ENCODE assay signal across 9 cellular contexts in the genomic region with DNA sequence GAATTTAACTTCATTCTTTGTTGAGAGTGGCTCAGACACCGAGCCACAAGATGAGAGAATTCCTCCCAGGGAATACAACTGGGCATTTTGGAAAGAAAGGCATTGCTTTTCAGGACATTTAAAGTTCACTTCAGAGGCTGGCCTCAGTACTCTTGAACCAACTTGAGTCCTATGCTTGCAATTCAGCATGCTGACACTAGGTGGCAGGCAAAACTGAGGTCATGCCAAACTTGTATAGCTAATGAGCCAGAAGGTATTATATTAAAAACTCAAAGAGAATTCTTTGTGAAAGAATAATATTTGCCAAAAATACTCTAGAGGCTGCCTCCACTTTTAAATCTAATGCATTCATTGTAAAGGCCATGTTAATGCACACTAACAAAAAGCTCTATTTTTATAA.
A peak's percentile ranks its signal among the peaks of the same experiment; 100 is the strongest.
DNase-seq lines count a peak whose midpoint lies in the region; ATAC-seq, FAIRE-seq and TF ChIP-seq lines count a peak whose summit lies in the region.
"Had no signal": no experiment of that assay in that cellular context is flagged by ENCODE, and none has a peak within 500 bp of the region (broad histone marks: within the 10 kb centered on the region; RNA-seq: fewer than 3 reads in every experiment).

No MANE protein-coding gene starts in this region.

- ATAC-seq in GM21447 (IDR thresholded peaks at IDR 0.05; ENCODE audit: unreplicated experiment) = peak; percentile 51
- no peak for ATAC-seq in GM18907 (IDR thresholded peaks at IDR 0.05; ENCODE audit: unreplicated experiment)
- ATAC-seq in GM18909 (IDR thresholded peaks at IDR 0.05; ENCODE audit: poor library complexity, unreplicated experiment) = no peak

- no peaks in the 10 kb centered on the region for H3K36me3 ChIP-seq in WERI-Rb-1
- no peaks in the 10 kb centered on the region for H3K36me3 ChIP-seq in keratinocyte (ENCODE audit: control insufficient read depth in 2 of 2, extremely low read depth in 1 of 2, insufficient read depth in 2 of 2, low read length in 2 of 2)
- no peaks in the 10 kb centered on the region for H3K36me3 ChIP-seq in mesenchymal stem cell (ENCODE audit: control insufficient read depth in 1 of 2, insufficient read depth in 2 of 2, low read depth in 1 of 2, low read length in 2 of 2)

- no peak overlapping the region for H2AK5ac ChIP-seq in mesenchymal stem cell (ENCODE audit: low read length, severe bottlenecking)

- peaks cover 9% of the 10 kb centered on the region for H3K9me3 ChIP-seq in WERI-Rb-1 (ENCODE audit: severe bottlenecking)
- H3K9me3 ChIP-seq in keratinocyte (ENCODE audit: control insufficient read depth, low read depth, low read length) = no peaks in the 10 kb centered on the region
- H3K9me3 ChIP-seq in mesenchymal stem cell (ENCODE audit: control insufficient read depth, low read length) = peaks cover 10% of the 10 kb centered on the region

- H2BK15ac ChIP-seq in mesenchymal stem cell (ENCODE audit: low read depth, poor library complexity, severe bottlenecking) = no peak overlapping the region

- H3K14ac ChIP-seq in mesenchymal stem cell (ENCODE audit: low read length in 2 of 2) = no peak overlapping the region

- H3K27ac ChIP-seq in WERI-Rb-1 = no peak overlapping the region
- no peak overlapping the region for H3K27ac ChIP-seq in keratinocyte (ENCODE audit: control insufficient read depth, insufficient read depth, low read length)
- no peak overlapping the region for H3K27ac ChIP-seq in mesenchymal stem cell (ENCODE audit: low read length, poor library complexity, severe bottlenecking)

- no peak overlapping the region for H2BK12ac ChIP-seq in mesenchymal stem cell (ENCODE audit: low read length in 2 of 2)

- DNase-seq in AML-193 (lab: John Stamatoyannopoulos, UW) (peak; percentile 27 to 28), WERI-Rb-1 (peak; percentile 19), keratinocyte (ENCODE audit: low read depth, low spot score) (no peak), mesenchymal stem cell (no peak), cerebellar cortex (ENCODE audit: low spot score) (no peak)

- dilution Hi-C loops in keratinocyte (cut with MboI; ENCODE audit: extremely low pct_ligation_motif_present, low sequenced_read_pairs) = no loop called here

- 55% methylated on average over 1 of the region's 1 CpG for WGBS in mesenchymal stem cell

- no peak overlapping the region for H3K4ac ChIP-seq in mesenchymal stem cell (ENCODE audit: low read depth in 1 of 2, low read length in 2 of 2)

- no peaks in the 10 kb centered on the region for H3K9me1 ChIP-seq in keratinocyte (ENCODE audit: control insufficient read depth, extremely low read depth, insufficient read depth, low read length)

- no peak overlapping the region for H2AFZ ChIP-seq in keratinocyte (ENCODE audit: control insufficient read depth, low read length)
- no peak overlapping the region for H2AFZ ChIP-seq in mesenchymal stem cell (ENCODE audit: low read depth, low read length)

- no peaks in the 10 kb centered on the region for H4K20me1 ChIP-seq in keratinocyte (ENCODE audit: control insufficient read depth, extremely low read depth, insufficient read depth, low read length)

- H4K8ac ChIP-seq in mesenchymal stem cell (ENCODE audit: low read length) = no peak overlapping the region

- no peak overlapping the region for H2BK120ac ChIP-seq in mesenchymal stem cell (ENCODE audit: low read depth, low read length)

- H3K4me1 ChIP-seq in keratinocyte (ENCODE audit: control insufficient read depth, extremely low read depth, insufficient read depth, low read length) (no peaks in the 10 kb centered on the region), mesenchymal stem cell (ENCODE audit: control insufficient read depth, insufficient read depth, low read depth, low read length) (no peaks in the 10 kb centered on the region)

- no peak overlapping the region for H3K4me3 ChIP-seq in WERI-Rb-1 (ENCODE audit: low read depth, low read length)
- no peak overlapping the region for H3K4me3 ChIP-seq in keratinocyte (ENCODE audit: control insufficient read depth in 2 of 3, extremely low read depth in 1 of 3, insufficient read depth in 2 of 3, low read depth in 1 of 3, low read length in 3 of 3)
- no peak overlapping the region for H3K4me3 ChIP-seq in mesenchymal stem cell (ENCODE audit: insufficient read depth in 1 of 2, low read depth in 1 of 2, low read length in 2 of 2)
- H3K4me3 ChIP-seq: lung had no signal

- no peaks in the 10 kb centered on the region for H3K79me1 ChIP-seq in mesenchymal stem cell (replicated peaks; ENCODE audit: low read length, poor library complexity, severe bottlenecking)

- TF ChIP-seq CTCF in WERI-Rb-1 (IDR thresholded peaks at IDR 0.05; ENCODE audit: low read depth, low read length) (peak; percentile 49), keratinocyte (optimal IDR thresholded peaks at IDR 0.05 in 1 of 3, IDR thresholded peaks at IDR 0.05 in 1 of 3, conservative IDR thresholded peaks at IDR 0.05 in 1 of 3; ENCODE audit: extremely low read depth in 1 of 3, insufficient read depth in 2 of 3, low read length in 3 of 3) (peak; percentile 63 to 66 (median 65))

- no peaks in the 10 kb centered on the region for H3K79me2 ChIP-seq in keratinocyte (ENCODE audit: control insufficient read depth, insufficient read depth, low read length)

- H2BK5ac ChIP-seq in mesenchymal stem cell (ENCODE audit: low read depth, low read length, poor library complexity, severe bottlenecking) = no peak overlapping the region

- H3K18ac ChIP-seq in mesenchymal stem cell (ENCODE audit: low read depth in 1 of 2, low read length in 2 of 2) = no peak overlapping the region

- no peak overlapping the region for H4K91ac ChIP-seq in mesenchymal stem cell (ENCODE audit: low read length)

- H3K9ac ChIP-seq in keratinocyte (ENCODE audit: control insufficient read depth, extremely low read depth, insufficient read depth, low read length) = no peak overlapping the region
- H3K9ac ChIP-seq in mesenchymal stem cell (ENCODE audit: low read length) = no peak overlapping the region

- H3K4me2 ChIP-seq in keratinocyte (ENCODE audit: control insufficient read depth, extremely low read depth, insufficient read depth, low read depth, low read length) (no peak overlapping the region), mesenchymal stem cell (ENCODE audit: low read length, poor library complexity, severe bottlenecking) (no peak overlapping the region)

- no peak overlapping the region for H3K23ac ChIP-seq in mesenchymal stem cell (ENCODE audit: low read length in 2 of 2)

- FAIRE-seq in keratinocyte (lab: Jason Lieb, UNC) = no peak

- H3K27me3 ChIP-seq in WERI-Rb-1 (ENCODE audit: insufficient read depth, low read depth, severe bottlenecking) = no peaks in the 10 kb centered on the region
- H3K27me3 ChIP-seq in keratinocyte (ENCODE audit: control insufficient read depth, extremely low read depth, insufficient read depth, low read length) = no peaks in the 10 kb centered on the region
- H3K27me3 ChIP-seq in mesenchymal stem cell (ENCODE audit: control insufficient read depth in 1 of 2, insufficient read depth in 1 of 2, low read length in 2 of 2) = no peaks in the 10 kb centered on the region

Comparison
In these comparisons a context has a peak if more than half of its experiments do, and no peak if none do; other contexts are left out.
1. DNase-seq: peak in AML-193 (2 of 2) and WERI-Rb-1 (single experiment); none in keratinocyte (single experiment), mesenchymal stem cell (single experiment) and cerebellar cortex (single experiment).